In the genomic region with DNA sequence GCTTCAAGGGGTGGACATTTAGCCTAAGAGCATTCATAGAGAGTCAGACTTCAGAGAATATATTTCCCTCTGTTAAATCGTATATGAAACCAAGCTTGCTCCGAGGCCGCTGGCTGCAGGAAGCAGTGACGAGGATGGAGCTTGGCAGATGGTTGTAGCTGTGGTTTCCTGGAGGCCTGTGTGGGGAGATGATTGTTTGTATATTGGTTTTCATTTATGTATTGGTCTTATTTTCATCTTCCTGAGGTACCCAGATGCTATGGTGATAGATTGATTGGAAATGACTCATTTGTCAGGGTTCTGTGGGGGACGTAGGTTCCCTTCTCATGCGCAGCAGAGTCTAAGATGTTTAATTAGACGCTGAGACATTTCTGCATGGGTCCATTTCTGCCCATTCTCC, we compare ENCODE assay signal across 9 cellular contexts. TPM values are rescaled to one million over a fixed set of nuclear protein-coding genes. Genes with fewer than 3 reads are reported as not detected.
A peak's percentile ranks its signal among the peaks of the same experiment; 100 is the strongest.
DNase-seq lines count a peak whose midpoint lies in the region; ATAC-seq and TF ChIP-seq lines count a peak whose summit lies in the region.
"Had no signal": no experiment of that assay in that cellular context is flagged by ENCODE, and none has a peak within 500 bp of the region (broad histone marks: within the 10 kb centered on the region; RNA-seq: fewer than 3 reads in every experiment).

No MANE protein-coding gene starts in this region.

- no peak for TF ChIP-seq CTCF in heart right ventricle (IDR thresholded peaks at IDR 0.05)
- no peak for TF ChIP-seq CTCF in coronary artery (IDR thresholded peaks at IDR 0.05)

- H3K27me3 ChIP-seq in heart right ventricle, result no peaks in the 10 kb centered on the region

- no peak for DNase-seq in heart right ventricle
- no peak for DNase-seq in Right ventricle myocardium inferior (ENCODE audit: missing footprints)
- DNase-seq in activated CD4-positive, CD25-positive, alpha-beta regulatory T cell treated with anti-CD3 and anti-CD28 coated beads, Interleukin-2, amount 50 U/mL, for 16 hours (ENCODE audit: low read depth, low spot score), result peak; percentile 30
- DNase-seq in coronary artery (ENCODE audit: low spot score), result no peak
- peak; percentile 33 for DNase-seq in stimulated activated CD4-positive, alpha-beta T cell treated with anti-CD3 and anti-CD28 coated beads, Interleukin-12 subunit alpha, Interleukin-12 subunit beta, amount 100 ng/mL, for 4 hours
- no peak for DNase-seq in D341Med (ENCODE audit: low spot score)
- DNase-seq in posterior vena cava (ENCODE audit: low spot score), result no peak
- DNase-seq in medulla oblongata (ENCODE audit: extremely low spot score), result no peak

- ATAC-seq in heart right ventricle, result peak in 7 of 8 donors; percentile 34 to 89 (median 72)
- no peak for ATAC-seq in Right ventricle myocardium inferior

- H3K4me3 ChIP-seq in heart right ventricle, result peak overlapping the region in 3 of 10 donors; percentile 3 to 9 (median 8)
- peak overlapping the region; percentile 26 for H3K4me3 ChIP-seq in coronary artery
- H3K4me3 ChIP-seq: SJSA1 had no signal

- H3K27ac ChIP-seq in heart right ventricle (peak overlapping the region in 9 of 10 donors; percentile 3 to 73 (median 48)), coronary artery (peak overlapping the region in 1 of 2 donors; percentile 67)
- H3K27ac ChIP-seq: SJSA1 had no signal

- intact Hi-C loops in heart right ventricle (cut with DNase I), result no loop called here
- intact Hi-C loops in Right ventricle myocardium inferior (cut with DNase I), result no loop called here
- intact Hi-C loops in posterior vena cava (cut with DNase I), result no loop called here

- peaks cover 2 to 66% (median 43%) of the 10 kb centered on the region in 9 donors for H3K4me1 ChIP-seq in heart right ventricle
- H3K4me1 ChIP-seq: SJSA1 had no signal

- H3K36me3 ChIP-seq in heart right ventricle, result peaks cover 0 to 15% (median 0%) of the 10 kb centered on the region in 9 donors
- H3K36me3 ChIP-seq: SJSA1 had no signal

- peaks cover 0 to 17% (median 0%) of the 10 kb centered on the region in 11 donors for H3K9me3 ChIP-seq in heart right ventricle
- H3K9me3 ChIP-seq: SJSA1 had no signal

- WGBS in heart right ventricle, 2 donors, result 50 to 64% methylated on average over 7 of the region's 7 CpGs

RNA-seq across cellular contexts. Expression of gene MAN1C1, which starts 26.1 kb away (rescaled TPM):
- total RNA-seq in heart right ventricle (10 to 100 TPM in 9 of 10 donors, 1 to 10 TPM in 1; 9.7 to 23.4 (median 14.2) TPM), Right ventricle myocardium inferior (19.5 TPM), posterior vena cava (10 to 100 TPM; 15.0 to 29.4 TPM)
- polyA plus RNA-seq in heart right ventricle, result 10 to 100 TPM; 10.1 to 11.3 TPM
- total RNA-seq: SJSA1 had no signal

Comparison
In these comparisons a context has a peak if more than half of its experiments do, and no peak if none do; other contexts are left out.
1. DNase-seq: peak in activated CD4-positive, CD25-positive, alpha-beta regulatory T cell treated with anti-CD3 and anti-CD28 coated beads, Interleukin-2, amount 50 U/mL, for 16 hours (single experiment) and stimulated activated CD4-positive, alpha-beta T cell treated with anti-CD3 and anti-CD28 coated beads, Interleukin-12 subunit alpha, Interleukin-12 subunit beta, amount 100 ng/mL, for 4 hours (single experiment); none in heart right ventricle (0 of 2), Right ventricle myocardium inferior (single experiment), coronary artery (single experiment), D341Med (single experiment), posterior vena cava (single experiment) and medulla oblongata (single experiment).